In genomic region chr6:28838289-28838633, GRCh38 we compare ENCODE assay signal across 8 cellular contexts.
DNase-seq lines count a peak whose midpoint lies in the region; ATAC-seq and TF ChIP-seq lines count a peak whose summit lies in the region.

No MANE protein-coding gene starts in this region.

- peak; percentile 85 for DNase-seq in NCI-H510A treated with DMSO at 0.1 percent for 48 hours (lab: John Stamatoyannopoulos, UW)
- DNase-seq in NCI-H510A (lab: John Stamatoyannopoulos, UW), result no peak
- peak; percentile 51 for DNase-seq in NCI-H226
- peak; percentile 74 for DNase-seq in activated CD4-positive, alpha-beta T cell treated with anti-CD3 and anti-CD28 coated beads for 48 hours
- peak in 2 of 3 donors; percentile 42 to 67 for DNase-seq in right lobe of liver
- peak; percentile 61 for DNase-seq in stimulated activated CD4-positive, alpha-beta T cell treated with anti-CD3 and anti-CD28 coated beads, Interleukin-4, amount 100 ng/mL, for 1 hour

- no peak for TF ChIP-seq CTCF in right lobe of liver (IDR thresholded peaks at IDR 0.05)

- H3K27ac Mint-ChIP-seq in dendritic cell treated with granulocyte-macrophage colony-stimulating factor and Interleukin-4, amounts not matched to agents 40 ng/mL and 50 ng/mL, for 4 days, result peak overlapping the region; percentile 70

- peak overlapping the region; percentile 83 for H3K4me3 Mint-ChIP-seq in dendritic cell treated with granulocyte-macrophage colony-stimulating factor and Interleukin-4, amounts not matched to agents 40 ng/mL and 50 ng/mL, for 4 days

- no peak for TF ChIP-seq POLR2A in right lobe of liver (IDR thresholded peaks at IDR 0.05)

- H3K9me3 Mint-ChIP-seq in dendritic cell treated with granulocyte-macrophage colony-stimulating factor and Interleukin-4, amounts not matched to agents 40 ng/mL and 50 ng/mL, for 4 days, result no peaks in the 10 kb centered on the region

- no peaks in the 10 kb centered on the region for H3K36me3 ChIP-seq in right lobe of liver

- H3K4me1 ChIP-seq in right lobe of liver, result peaks cover 0 to 6% (median 3%) of the 10 kb centered on the region in 4 donors

- H3K27me3 Mint-ChIP-seq in dendritic cell treated with granulocyte-macrophage colony-stimulating factor and Interleukin-4, amounts not matched to agents 40 ng/mL and 50 ng/mL, for 4 days, result peaks cover 79% of the 10 kb centered on the region

- H3K27ac ChIP-seq in right lobe of liver, result peak overlapping the region; percentile 31 to 73 (median 41)

- H3K4me1 Mint-ChIP-seq in dendritic cell treated with granulocyte-macrophage colony-stimulating factor and Interleukin-4, amounts not matched to agents 40 ng/mL and 50 ng/mL, for 4 days (ENCODE audit: low read depth), result peaks cover 22% of the 10 kb centered on the region

- intact Hi-C loops in dendritic cell treated with granulocyte-macrophage colony-stimulating factor and Interleukin-4, amounts not matched to agents 40 ng/mL and 50 ng/mL, for 4 days (cut with micrococcal nuclease), result loop anchor here (2.0 to 5.0 kb wide), 2 partner anchors 25 to 144 kb away; no protein-coding TSS in a partner anchor
- intact Hi-C loops in right lobe of liver (cut with DNase I), result loop anchor here (10.0 kb wide), 1 partner anchor 177 kb away; no protein-coding TSS in a partner anchor

- no peaks in the 10 kb centered on the region for H3K9me3 ChIP-seq in right lobe of liver

- H3K27me3 ChIP-seq in right lobe of liver, result peaks cover 0 to 8% of the 10 kb centered on the region in 2 donors

- peak overlapping the region; percentile 61 to 74 (median 69) for H3K4me3 ChIP-seq in right lobe of liver

- H3K36me3 Mint-ChIP-seq in dendritic cell treated with granulocyte-macrophage colony-stimulating factor and Interleukin-4, amounts not matched to agents 40 ng/mL and 50 ng/mL, for 4 days (ENCODE audit: low read depth), result no peaks in the 10 kb centered on the region

- WGBS in right lobe of liver (ENCODE audit: insufficient coverage, low coverage, low lambda C conversion rate, missing lambda C conversion rate), result 1% methylated on average over 11 of the region's 11 CpGs

- peak; percentile 43 for ATAC-seq in HG03095 (IDR thresholded peaks at IDR 0.05; ENCODE audit: unreplicated experiment)
- peak; percentile 72 to 82 (median 78) for ATAC-seq in right lobe of liver
